Comparison of ENCODE assay signal across 30 cellular contexts in genomic region chr4:136749988-136750387, GRCh38.
"Had no signal": no experiment of that assay in that cellular context is flagged by ENCODE, and none has a peak within 500 bp of the region (broad histone marks: within the 10 kb centered on the region; RNA-seq: fewer than 3 reads in every experiment).

No MANE protein-coding gene starts in this region.

- H3K4me3 ChIP-seq: adrenal gland, ascending aorta, coronary artery, dorsolateral prefrontal cortex had no signal

- ATAC-seq: activated CD4-positive, alpha-beta T cell treated with anti-CD3 and anti-CD28 coated beads for 36 hours; activated CD8-positive, alpha-beta memory T cell treated with anti-CD3 and anti-CD28 coated beads, Interleukin-2, amount 10 ng/mL, durations not matched to agents 7 days and 5 days; activated CD8-positive, alpha-beta T cell treated with anti-CD3 and anti-CD28 coated beads, Interleukin-2, amount 10 ng/mL, durations not matched to agents 7 days and 5 days; activated naive CD8-positive, alpha-beta T cell treated with anti-CD3 and anti-CD28 coated beads, Interleukin-2, amount 50 U/mL, for 24 hours; esophagus mucosa; T-helper 17 cell had no signal

- H3K36me3 ChIP-seq: adrenal gland, ascending aorta, brain microvascular endothelial cell had no signal

- H3K27me3 ChIP-seq: adrenal gland, ascending aorta, brain microvascular endothelial cell, dorsolateral prefrontal cortex had no signal

- H3K4me1 ChIP-seq: adrenal gland, ascending aorta had no signal

- H3K27ac ChIP-seq: adrenal gland, ascending aorta, brain microvascular endothelial cell, coronary artery, dorsolateral prefrontal cortex had no signal

- DNase-seq: activated CD4-positive, alpha-beta memory T cell treated with anti-CD3 and anti-CD28 coated beads for 36 hours; activated CD4-positive, alpha-beta T cell treated with anti-CD3 and anti-CD28 coated beads for 36 hours; activated CD4-positive, alpha-beta T cell treated with anti-CD3 and anti-CD28 coated beads, Interleukin-2, amount 10 ng/mL, durations not matched to agents 24 days and 14 days; activated CD4-positive, CD25-positive, alpha-beta regulatory T cell; activated CD4-positive, CD25-positive, alpha-beta regulatory T cell treated with anti-CD3 and anti-CD28 coated beads, Interleukin-2, amount 50 U/mL, for 72 hours; activated CD8-positive, alpha-beta memory T cell treated with anti-CD3 and anti-CD28 coated beads, Interleukin-2, amount 10 ng/mL, durations not matched to agents 7 days and 5 days; activated CD8-positive, alpha-beta memory T cell treated with anti-CD3 and anti-CD28 coated beads, Interleukin-2, amount 50 U/mL, for 4 hours; activated CD8-positive, alpha-beta T cell treated with anti-CD3 and anti-CD28 coated beads, Interleukin-2, amount 10 ng/mL, durations not matched to agents 7 days and 5 days; activated effector memory CD4-positive, alpha-beta T cell treated with anti-CD3 and anti-CD28 coated beads, Interleukin-2, amount 50 U/mL, for 16 hours; activated naive CD4-positive, alpha-beta T cell treated with Interleukin-2 at 50 U/mL for 16 hours; activated naive CD8-positive, alpha-beta T cell treated with anti-CD3 and anti-CD28 coated beads for 36 hours; activated naive CD8-positive, alpha-beta T cell treated with anti-CD3 and anti-CD28 coated beads, Interleukin-2, amount 50 U/mL, for 24 hours; activated T-cell treated with anti-CD3 and anti-CD28 coated beads, Interleukin-2, amount 50 U/mL, for 1 hour; activated T-cell treated with anti-CD3 and anti-CD28 coated beads, Interleukin-2, amount 50 U/mL, for 48 hours; adrenal gland; amygdala; brain microvascular endothelial cell; dorsolateral prefrontal cortex; effector memory CD4-positive, alpha-beta T cell; endodermal cell; foreskin fibroblast; head of caudate nucleus; T-helper 1 cell; T-helper 17 cell; T1000 had no signal

- H3K9me3 ChIP-seq: adrenal gland, ascending aorta had no signal

- FAIRE-seq: bronchial epithelial cell, frontal cortex had no signal
